8 cellular contexts compared by ENCODE assay signal in the genomic region with DNA sequence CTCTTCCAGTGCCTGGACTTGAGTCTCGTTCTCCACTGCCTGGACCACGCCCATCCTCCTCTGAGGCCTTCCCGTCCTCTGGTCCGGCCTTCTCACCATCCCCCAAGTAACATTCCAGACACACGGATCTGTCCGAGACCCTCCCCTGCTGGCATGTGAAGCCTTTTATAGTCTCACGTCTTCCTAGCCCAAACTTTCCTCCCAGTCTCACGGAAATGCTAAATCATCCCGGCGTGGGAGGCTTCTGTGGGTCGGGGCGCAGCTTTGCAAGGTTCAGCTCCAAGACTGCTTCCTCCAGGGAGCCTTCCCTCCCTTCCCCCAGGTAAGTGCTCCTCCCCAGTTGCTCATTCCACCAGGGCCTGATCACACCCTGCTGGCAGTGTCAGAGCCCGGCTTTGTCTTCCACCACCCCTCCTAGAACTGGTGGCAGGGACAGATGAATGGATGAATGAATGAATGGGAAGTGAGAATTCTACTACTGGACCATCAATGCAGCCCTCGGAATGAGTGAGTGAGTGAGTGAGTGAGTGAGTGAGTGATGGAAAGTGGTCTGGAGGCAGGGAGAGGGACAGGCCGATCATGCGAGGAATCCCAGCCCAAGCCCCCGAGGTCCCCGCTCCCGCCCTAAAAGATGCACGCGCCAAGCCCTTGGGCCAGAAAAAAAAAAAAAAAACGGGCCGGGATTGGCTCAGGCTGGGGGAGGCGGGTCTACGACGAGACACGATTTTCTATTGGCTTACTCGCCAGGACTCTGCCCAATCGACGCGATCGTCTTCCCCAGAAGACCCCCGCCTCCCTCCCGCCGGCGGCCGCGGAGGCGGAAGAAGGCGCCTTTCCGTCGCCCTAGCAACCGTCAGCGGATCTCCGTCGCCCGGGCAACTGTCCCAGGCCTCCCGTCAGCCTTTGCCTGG. TPM values are rescaled to one million over a fixed set of nuclear protein-coding genes. Genes with fewer than 3 reads are reported as not detected.
A peak's percentile ranks its signal among the peaks of the same experiment; 100 is the strongest.
DNase-seq lines count a peak whose midpoint lies in the region; ATAC-seq, FAIRE-seq and TF ChIP-seq lines count a peak whose summit lies in the region.

No MANE protein-coding gene starts in this region.

- no peak for TF ChIP-seq POLR2A in GM18505 (IDR thresholded peaks at IDR 0.05; ENCODE audit: borderline replicate concordance, extremely low read depth, insufficient read depth, insufficient read length)

- FAIRE-seq in kidney (lab: Jason Lieb, UNC), result peak; percentile 94

- H3K9me3 ChIP-seq in kidney (ENCODE audit: control insufficient read depth in 1 of 2, low read length in 2 of 2), result no peaks in the 10 kb centered on the region

- H3K4me3 ChIP-seq in choroid plexus epithelial cell (ENCODE audit: low read depth, low read length) (peak overlapping the region; percentile 78), kidney (ENCODE audit: low read length in 2 of 2) (peak overlapping the region; percentile 16 to 56)

- H3K4me1 ChIP-seq in kidney (ENCODE audit: control insufficient read depth in 1 of 2, insufficient read depth in 1 of 2, low read depth in 1 of 2, low read length in 2 of 2), result peaks cover 0 to 6% of the 10 kb centered on the region in 2 donors

- H3K9ac ChIP-seq in kidney (ENCODE audit: low read length in 2 of 2), result no peak overlapping the region

- intact Hi-C loops in kidney (cut with DNase I), result no loop called here

- no peaks in the 10 kb centered on the region for H3K36me3 ChIP-seq in kidney (ENCODE audit: control insufficient read depth in 1 of 2, insufficient read depth in 2 of 2, low read length in 2 of 2)

- TF ChIP-seq CTCF in choroid plexus epithelial cell (conservative IDR thresholded peaks at IDR 0.05; ENCODE audit: low read depth, low read length), result no peak
- no peak for TF ChIP-seq CTCF in kidney (IDR thresholded peaks at IDR 0.05; ENCODE audit: borderline replicate concordance, extremely low read depth, insufficient read depth)

- ATAC-seq in GM18505 (IDR thresholded peaks at IDR 0.05; ENCODE audit: unreplicated experiment), result peak; percentile 70
- ATAC-seq in HG03175 (IDR thresholded peaks at IDR 0.05; ENCODE audit: unreplicated experiment), result peak; percentile 87
- ATAC-seq in GM18519 (IDR thresholded peaks at IDR 0.05; ENCODE audit: low FRiP score, unreplicated experiment), result no peak

- DNase-seq in NCI-H446 treated with DMSO at 0.1 percent for 48 hours (lab: John Stamatoyannopoulos, UW) (peak; percentile 91), choroid plexus epithelial cell (ENCODE audit: low read depth) (peak; percentile 97), kidney (peak; percentile 98)
- DNase-seq in activated CD4-positive, alpha-beta T cell treated with anti-CD3 and anti-CD28 coated beads for 4 hours, result peak; percentile 67 to 68
- DNase-seq in stimulated activated CD4-positive, alpha-beta T cell treated with anti-CD3 and anti-CD28 coated beads, Interleukin-15, amount 100 ng/mL, for 1 hour (ENCODE audit: low read depth in 1 of 2, low spot score in 1 of 2), result peak; percentile 43 to 56

- peak overlapping the region in 1 of 2 donors; percentile 67 for H3K27ac ChIP-seq in kidney (ENCODE audit: low read depth in 2 of 2, low read length in 2 of 2)

RNA-seq across cellular contexts. Expression of a gene that starts 9.3 kb away (rescaled TPM):
- total RNA-seq in kidney, result 2.0 TPM
- polyA plus RNA-seq in kidney (ENCODE audit: insufficient read depth, low read depth, low replicate concordance), result 3.5 TPM

RNA-seq across cellular contexts. Expression of a gene that starts 22.2 kb away (rescaled TPM):
- 92.3 TPM for total RNA-seq in kidney
- polyA plus RNA-seq in kidney (ENCODE audit: insufficient read depth, low read depth, low replicate concordance), result 15.1 TPM
